ENCODE assay signal across 24 cellular contexts in the genomic region with DNA sequence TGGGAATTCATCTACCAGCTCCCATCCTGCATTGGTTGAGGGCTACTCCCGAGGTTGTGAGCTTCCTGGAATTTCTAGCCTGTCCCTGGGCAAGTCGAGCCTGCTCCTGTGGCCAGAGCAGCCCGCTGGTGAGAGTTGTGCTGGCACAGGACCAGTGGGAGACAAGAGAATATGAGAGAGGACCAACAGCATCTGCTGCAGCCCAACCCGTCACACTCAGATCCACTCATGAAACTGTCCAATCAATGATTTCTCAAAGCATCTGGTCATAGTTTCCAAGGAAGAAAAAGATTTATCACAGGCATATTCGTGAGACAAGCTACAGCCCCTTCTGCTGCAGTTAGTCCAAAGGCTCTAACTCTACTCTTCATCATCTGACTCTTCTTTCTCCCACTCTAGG.
"Had no signal": no experiment of that assay in that cellular context is flagged by ENCODE, and none has a peak within 500 bp of the region (broad histone marks: within the 10 kb centered on the region; RNA-seq: fewer than 3 reads in every experiment).

No MANE protein-coding gene starts in this region.

- H3K4me2 ChIP-seq: hepatocyte had no signal

- H3K36me3 ChIP-seq: lower lobe of right lung, ovary, prostate gland, thoracic aorta, upper lobe of left lung had no signal

- H2AFZ ChIP-seq: hepatocyte had no signal

- DNase-seq: activated CD8-positive, alpha-beta memory T cell treated with anti-CD3 and anti-CD28 coated beads for 24 hours; activated CD8-positive, alpha-beta memory T cell treated with anti-CD3 and anti-CD28 coated beads, Interleukin-2, amount 50 U/mL, for 4 hours; activated naive CD4-positive, alpha-beta T cell treated with Interleukin-2 at 50 U/mL for 16 hours; activated T-cell treated with anti-CD3 and anti-CD28 coated beads, Interleukin-2, amount 50 U/mL, for 24 hours; cerebellar nuclear complex; effector CD8-positive, alpha-beta T cell; erythroblast; foreskin keratinocyte; glutamatergic neuron; immature natural killer cell; lower lobe of right lung; ovary; stimulated activated CD4-positive, alpha-beta T cell treated with anti-CD3 and anti-CD28 coated beads, Interleukin-4, amount 100 ng/mL, for 24 hours; stimulated activated naive CD4-positive, alpha-beta T cell treated with Interleukin-2 at 50 U/mL for 16 hours; T1000 had no signal

- H3K4me1 Mint-ChIP-seq: immature natural killer cell had no signal

- H3K27ac ChIP-seq: foreskin keratinocyte, hepatocyte, lower lobe of right lung, ovary, prostate gland, thoracic aorta, upper lobe of left lung had no signal

- H3K27ac Mint-ChIP-seq: activated T-cell treated with anti-CD3 and anti-CD28 coated beads, Interleukin-2, amount 50 U/mL, for 24 hours; activated T-helper 17 cell treated with anti-CD3 and anti-CD28 coated beads, Interleukin-2, amount 50 U/mL, for 72 hours; dendritic cell treated with granulocyte-macrophage colony-stimulating factor and Interleukin-4, amounts not matched to agents 40 ng/mL and 50 ng/mL, for 4 days; immature natural killer cell; natural killer cell treated with Interleukin-12 subunit alpha and Interleukin-12 subunit beta and Interleukin-15 and Interleukin-18, amount 100 ng/mL, for 72 hours; WTC11 had no signal

- H3K4me1 ChIP-seq: lower lobe of right lung, prostate gland had no signal

- H3K36me3 Mint-ChIP-seq: immature natural killer cell; natural killer cell treated with Interleukin-12 subunit alpha and Interleukin-12 subunit beta and Interleukin-15 and Interleukin-18, amount 100 ng/mL, for 72 hours; WTC11 had no signal

- H3K9me3 Mint-ChIP-seq: activated T-cell treated with anti-CD3 and anti-CD28 coated beads, Interleukin-2, amount 50 U/mL, for 24 hours; activated T-helper 17 cell treated with anti-CD3 and anti-CD28 coated beads, Interleukin-2, amount 50 U/mL, for 72 hours; dendritic cell treated with granulocyte-macrophage colony-stimulating factor and Interleukin-4, amounts not matched to agents 40 ng/mL and 50 ng/mL, for 4 days; natural killer cell treated with Interleukin-12 subunit alpha and Interleukin-12 subunit beta and Interleukin-15 and Interleukin-18, amount 100 ng/mL, for 72 hours; WTC11 had no signal

- H3K4me3 ChIP-seq: hepatocyte, lower lobe of right lung, ovary, prostate gland, thoracic aorta, upper lobe of left lung had no signal

- ATAC-seq: activated T-helper 17 cell treated with anti-CD3 and anti-CD28 coated beads, Interleukin-2, amount 50 U/mL, for 72 hours; foreskin keratinocyte; left lobe of liver; lower lobe of right lung; natural killer cell treated with Interleukin-12 subunit alpha and Interleukin-12 subunit beta and Interleukin-15 and Interleukin-18, amount 100 ng/mL, for 72 hours; WTC11 had no signal

- H3K27me3 Mint-ChIP-seq: dendritic cell treated with granulocyte-macrophage colony-stimulating factor and Interleukin-4, amounts not matched to agents 40 ng/mL and 50 ng/mL, for 4 days had no signal

- H3K9me3 ChIP-seq: lower lobe of right lung, ovary, prostate gland, thoracic aorta, upper lobe of left lung had no signal

- H3K27me3 ChIP-seq: foreskin keratinocyte, hepatocyte, ovary, upper lobe of left lung had no signal

- H3K4me3 Mint-ChIP-seq: activated T-cell treated with anti-CD3 and anti-CD28 coated beads, Interleukin-2, amount 50 U/mL, for 24 hours; activated T-helper 17 cell treated with anti-CD3 and anti-CD28 coated beads, Interleukin-2, amount 50 U/mL, for 72 hours; dendritic cell treated with granulocyte-macrophage colony-stimulating factor and Interleukin-4, amounts not matched to agents 40 ng/mL and 50 ng/mL, for 4 days; immature natural killer cell; natural killer cell treated with Interleukin-12 subunit alpha and Interleukin-12 subunit beta and Interleukin-15 and Interleukin-18, amount 100 ng/mL, for 72 hours; WTC11 had no signal
